In genomic region chr5:14872070-14872989, GRCh38 we compare ENCODE assay signal across 8 cellular contexts. TPM values are rescaled to one million over a fixed set of nuclear protein-coding genes. Genes with fewer than 3 reads are reported as not detected.
A peak's percentile ranks its signal among the peaks of the same experiment; 100 is the strongest.
DNase-seq lines count a peak whose midpoint lies in the region; ATAC-seq and TF ChIP-seq lines count a peak whose summit lies in the region.

No MANE protein-coding gene starts in this region.

- DNase-seq in GM13977 (ENCODE audit: low spot score) (peak; percentile 60), NCI-H1930 (lab: John Stamatoyannopoulos, UW) (peak; percentile 39 to 51), mesenchymal stem cell (peak; percentile 56), OCI-M1 (lab: John Stamatoyannopoulos, UW) (no peak)
- DNase-seq in activated CD8-positive, alpha-beta T cell treated with anti-CD3 and anti-CD28 coated beads for 36 hours = peak; percentile 82
- peak; percentile 33 to 48 (median 33) for DNase-seq in effector memory CD4-positive, alpha-beta T cell
- peak; percentile 29 to 32 for DNase-seq in stimulated activated CD8-positive, alpha-beta memory T cell treated with anti-CD3 and anti-CD28 coated beads, Interleukin-15, amount 100 ng/mL, for 4 hours (ENCODE audit: low read depth in 2 of 2)

- H2BK120ac ChIP-seq in mesenchymal stem cell (ENCODE audit: low read depth, low read length) = peak overlapping the region; percentile 73

- peak; percentile 33 for TF ChIP-seq CTCF in GM13977 (IDR thresholded peaks at IDR 0.05; ENCODE audit: extremely low read depth, insufficient read depth, missing control alignments)
- TF ChIP-seq CTCF in activated CD8-positive, alpha-beta T cell treated with anti-CD3 and anti-CD28 coated beads for 36 hours (IDR thresholded peaks at IDR 0.05) = peak; percentile 28

- peak overlapping the region; percentile 66 for H2BK5ac ChIP-seq in mesenchymal stem cell (ENCODE audit: low read depth, low read length, poor library complexity, severe bottlenecking)

- in situ Hi-C loops in GM13977 (cut with MboI; ENCODE audit: low pct_unique_long_range_greater_than_20kb, low sequenced_read_pairs, unreplicated experiment) = no loop called here

- peaks cover 5% of the 10 kb centered on the region for H3K79me1 ChIP-seq in mesenchymal stem cell (replicated peaks; ENCODE audit: low read length, poor library complexity, severe bottlenecking)

- peak overlapping the region; percentile 66 for H3K4me3 ChIP-seq in effector memory CD4-positive, alpha-beta T cell (ENCODE audit: insufficient read depth, low read depth, low read length, poor library complexity, severe bottlenecking)
- peak overlapping the region; percentile 81 to 82 for H3K4me3 ChIP-seq in mesenchymal stem cell (ENCODE audit: insufficient read depth in 1 of 2, low read depth in 1 of 2, low read length in 2 of 2)

- no peak overlapping the region for H3K23ac ChIP-seq in mesenchymal stem cell (ENCODE audit: low read length in 2 of 2)

- H4K91ac ChIP-seq in mesenchymal stem cell (ENCODE audit: low read length) = peak overlapping the region; percentile 39

- peak overlapping the region; percentile 80 for H3K4me3 Mint-ChIP-seq in activated CD8-positive, alpha-beta T cell treated with anti-CD3 and anti-CD28 coated beads for 36 hours

- peaks cover 28% of the 10 kb centered on the region for H3K4me1 Mint-ChIP-seq in activated CD8-positive, alpha-beta T cell treated with anti-CD3 and anti-CD28 coated beads for 36 hours (ENCODE audit: low read depth)

- H3K9me3 Mint-ChIP-seq in activated CD8-positive, alpha-beta T cell treated with anti-CD3 and anti-CD28 coated beads for 36 hours = no peaks in the 10 kb centered on the region

- peak overlapping the region in 1 of 2 experiments; percentile 94 for H2BK12ac ChIP-seq in mesenchymal stem cell (ENCODE audit: low read length in 2 of 2)

- H2AFZ ChIP-seq in mesenchymal stem cell (ENCODE audit: low read depth, low read length) = peak overlapping the region; percentile 89

- peak overlapping the region in 1 of 2 experiments; percentile 75 for H3K4ac ChIP-seq in mesenchymal stem cell (ENCODE audit: low read depth in 1 of 2, low read length in 2 of 2)

- ATAC-seq in HG02571 (IDR thresholded peaks at IDR 0.05; ENCODE audit: unreplicated experiment) = peak; percentile 41
- peak; percentile 41 for ATAC-seq in activated CD8-positive, alpha-beta T cell treated with anti-CD3 and anti-CD28 coated beads for 36 hours

- H3K36me3 Mint-ChIP-seq in activated CD8-positive, alpha-beta T cell treated with anti-CD3 and anti-CD28 coated beads for 36 hours (ENCODE audit: low read depth) = peaks cover 17% of the 10 kb centered on the region

- WGBS in mesenchymal stem cell = 2% methylated on average over 36 of the region's 73 CpGs

- CTCF ChIA-PET in activated CD8-positive, alpha-beta T cell treated with anti-CD3 and anti-CD28 coated beads for 36 hours (lab: Charles Lee) = interaction anchor here (0.7 to 2.8 kb wide), 11 partner anchors 13 to 187 kb away, joined by 3 to 12 read pairs (median 3); no protein-coding TSS in a partner anchor

- peak overlapping the region; percentile 84 for H4K8ac ChIP-seq in mesenchymal stem cell (ENCODE audit: low read length)

- H3K27me3 Mint-ChIP-seq in activated CD8-positive, alpha-beta T cell treated with anti-CD3 and anti-CD28 coated beads for 36 hours = no peaks in the 10 kb centered on the region

- H3K18ac ChIP-seq in mesenchymal stem cell (ENCODE audit: low read depth in 1 of 2, low read length in 2 of 2) = peak overlapping the region; percentile 89 to 93

- no peaks in the 10 kb centered on the region for H3K36me3 ChIP-seq in effector memory CD4-positive, alpha-beta T cell (ENCODE audit: control insufficient read depth, insufficient read depth, low read length)
- H3K36me3 ChIP-seq in mesenchymal stem cell (ENCODE audit: control insufficient read depth in 1 of 2, insufficient read depth in 2 of 2, low read depth in 1 of 2, low read length in 2 of 2) = no peaks in the 10 kb centered on the region

- POLR2A ChIA-PET in activated CD8-positive, alpha-beta T cell treated with anti-CD3 and anti-CD28 coated beads for 36 hours (lab: Charles Lee) = interaction anchor here (0.6 to 2.8 kb wide), 6 partner anchors 10 to 121 kb away, joined by 3 to 13 read pairs (median 3); no protein-coding TSS in a partner anchor

- H2AK5ac ChIP-seq in mesenchymal stem cell (ENCODE audit: low read length, severe bottlenecking) = no peak overlapping the region

- intact Hi-C loops in activated CD8-positive, alpha-beta T cell treated with anti-CD3 and anti-CD28 coated beads for 36 hours (cut with micrococcal nuclease) = loop anchor here (5.0 kb wide), 3 partner anchors 125 to 205 kb away; no protein-coding TSS in a partner anchor

- H3K27ac ChIP-seq in effector memory CD4-positive, alpha-beta T cell (ENCODE audit: insufficient read depth, low read length, poor library complexity, severe bottlenecking) = peak overlapping the region; percentile 67
- no peak overlapping the region for H3K27ac ChIP-seq in mesenchymal stem cell (ENCODE audit: low read length, poor library complexity, severe bottlenecking)

- H3K27me3 ChIP-seq in effector memory CD4-positive, alpha-beta T cell (replicated peaks; ENCODE audit: control insufficient read depth, insufficient read depth, low read length, poor library complexity, severe bottlenecking) = no peaks in the 10 kb centered on the region
- peaks cover 0 to 15% of the 10 kb centered on the region in 2 experiments for H3K27me3 ChIP-seq in mesenchymal stem cell (ENCODE audit: control insufficient read depth in 1 of 2, insufficient read depth in 1 of 2, low read length in 2 of 2)

- H3K9me3 ChIP-seq in effector memory CD4-positive, alpha-beta T cell (ENCODE audit: control insufficient read depth, low read length) = no peaks in the 10 kb centered on the region
- H3K9me3 ChIP-seq in mesenchymal stem cell (ENCODE audit: control insufficient read depth, low read length) = no peaks in the 10 kb centered on the region

- peak overlapping the region; percentile 99 for H3K4me2 ChIP-seq in mesenchymal stem cell (ENCODE audit: low read length, poor library complexity, severe bottlenecking)

- peak overlapping the region; percentile 88 for H3K27ac Mint-ChIP-seq in activated CD8-positive, alpha-beta T cell treated with anti-CD3 and anti-CD28 coated beads for 36 hours

- peaks cover 7% of the 10 kb centered on the region for H3K4me1 ChIP-seq in effector memory CD4-positive, alpha-beta T cell (ENCODE audit: control insufficient read depth, insufficient read depth, low read length, poor library complexity, severe bottlenecking)
- peaks cover 8% of the 10 kb centered on the region for H3K4me1 ChIP-seq in mesenchymal stem cell (ENCODE audit: control insufficient read depth, insufficient read depth, low read depth, low read length)

- peak overlapping the region; percentile 36 to 84 for H3K14ac ChIP-seq in mesenchymal stem cell (ENCODE audit: low read length in 2 of 2)

- H3K9ac ChIP-seq in mesenchymal stem cell (ENCODE audit: low read length) = peak overlapping the region; percentile 91

- H2BK15ac ChIP-seq in mesenchymal stem cell (ENCODE audit: low read depth, poor library complexity, severe bottlenecking) = peak overlapping the region; percentile 94

RNA-seq across cellular contexts. Expression of gene ANKH, which starts 0.8 kb away (rescaled TPM):
- 10 to 100 TPM; 85.4 to 87.2 TPM for total RNA-seq in activated CD8-positive, alpha-beta T cell treated with anti-CD3 and anti-CD28 coated beads for 36 hours
- polyA plus RNA-seq in mesenchymal stem cell (2013, experiment 1 of 2) = 4.8 TPM
- polyA plus RNA-seq in mesenchymal stem cell (2013, experiment 2 of 2) = 5.1 TPM
